Comparison of ENCODE assay signal across 1 cellular context in the genomic region with DNA sequence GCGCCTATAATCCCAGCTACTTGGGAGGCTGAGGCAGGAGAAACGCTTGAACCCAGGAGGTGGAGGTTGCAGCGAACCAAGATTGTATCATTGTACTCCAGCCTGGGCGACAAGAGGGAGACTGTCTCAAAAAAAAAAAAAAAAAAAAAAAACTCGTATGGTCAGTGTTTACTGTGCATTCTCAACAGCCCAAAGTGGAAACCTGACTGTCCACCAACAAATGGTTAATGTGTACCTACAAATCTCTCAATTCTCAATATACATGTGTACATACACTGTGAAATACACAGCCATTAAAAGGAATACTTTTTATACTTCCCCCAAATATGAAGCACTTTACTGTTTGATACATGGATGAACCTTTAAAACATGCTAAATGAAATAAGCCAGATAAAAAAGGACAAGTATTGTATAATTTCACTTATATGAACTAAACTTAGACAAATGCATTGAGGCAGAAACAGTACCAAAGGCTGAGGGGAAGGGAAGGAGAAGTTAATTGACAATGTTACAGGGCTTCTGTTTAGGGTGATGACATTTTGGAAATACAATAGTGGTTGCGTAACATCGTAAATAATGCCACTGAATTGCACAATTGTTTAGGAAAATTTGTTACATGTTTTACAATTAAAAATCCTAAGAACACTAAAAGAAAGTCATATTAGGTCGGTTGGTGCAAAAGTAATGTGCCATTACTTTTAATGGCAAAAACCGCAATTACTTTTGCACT.
A peak's percentile ranks its signal among the peaks of the same experiment; 100 is the strongest.
TF ChIP-seq lines count a peak whose summit lies in the region.

No MANE protein-coding gene starts in this region.

TF ChIP-seq in IMR-90, 13 proteins besides CTCF, POLR2A, EP300 and RAD21:
- TF ChIP-seq CEBPB (IDR thresholded peaks at IDR 0.05; ENCODE audit: low read depth, low read length) (peak; percentile 97), NFE2L2 (IDR thresholded peaks at IDR 0.05; ENCODE audit: low read depth, low read length) (no peak)
